In the genomic region with DNA sequence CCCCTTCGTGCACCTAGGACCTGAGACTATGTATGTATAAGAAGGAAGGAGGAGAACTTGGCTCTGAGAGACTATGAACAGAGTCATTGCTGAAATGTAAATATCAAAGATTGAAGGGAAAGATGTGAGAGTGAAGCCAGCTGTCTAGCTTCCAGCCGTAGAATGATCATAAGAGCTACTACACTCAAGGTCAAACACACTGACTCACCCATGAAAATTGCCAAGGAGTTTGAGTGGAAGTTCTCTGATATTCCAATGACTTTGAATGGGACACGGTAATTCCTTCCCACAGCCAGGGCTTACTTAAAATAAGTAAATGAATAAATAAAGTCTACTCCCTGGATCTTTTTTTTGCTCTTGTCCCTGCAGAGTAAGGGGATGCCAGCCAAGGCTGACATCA, we compare ENCODE assay signal across 12 cellular contexts.
DNase-seq lines count a peak whose midpoint lies in the region; ATAC-seq and TF ChIP-seq lines count a peak whose summit lies in the region.
"Had no signal": no experiment of that assay in that cellular context is flagged by ENCODE, and none has a peak within 500 bp of the region (broad histone marks: within the 10 kb centered on the region; RNA-seq: fewer than 3 reads in every experiment).

No MANE protein-coding gene starts in this region.

- POLR2A ChIA-PET in naive thymus-derived CD4-positive, alpha-beta T cell (lab: Charles Lee): no interaction called here

- no peak for ATAC-seq in naive thymus-derived CD4-positive, alpha-beta T cell
- ATAC-seq: activated T-cell treated with anti-CD3 and anti-CD28 coated beads, Interleukin-2, amount 50 U/mL, for 72 hours had no signal

- TF ChIP-seq CTCF in AG09319 (IDR thresholded peaks at IDR 0.05; ENCODE audit: low read depth, low read length) (no peak), fibroblast of mammary gland (conservative IDR thresholded peaks at IDR 0.05; ENCODE audit: control insufficient read depth, insufficient read depth, low read depth, low read length) (no peak), endothelial cell (IDR thresholded peaks at IDR 0.05; ENCODE audit: unreplicated experiment) (no peak)

- peak; percentile 61 for DNase-seq in AG09319 (ENCODE audit: extremely low read depth, low read depth)
- peak; percentile 14 for DNase-seq in NCI-H2107 (lab: John Stamatoyannopoulos, UW)
- DNase-seq in fibroblast of mammary gland (ENCODE audit: low read depth): peak; percentile 74
- DNase-seq in myocyte (ENCODE audit: low read depth): peak; percentile 44
- no peak for DNase-seq in naive thymus-derived CD4-positive, alpha-beta T cell
- DNase-seq in endothelial cell (ENCODE audit: low spot score): no peak
- DNase-seq in effector memory CD4-positive, alpha-beta T cell: no peak
- DNase-seq in retina: no peak
- DNase-seq: activated T-cell treated with anti-CD3 and anti-CD28 coated beads, Interleukin-2, amount 50 U/mL, for 72 hours; cortex of kidney; NCI-H1092 treated with DMSO at 0.1 percent for 48 hours had no signal

- H3K4me1 Mint-ChIP-seq in naive thymus-derived CD4-positive, alpha-beta T cell: peaks cover 0 to 1% (median 0%) of the 10 kb centered on the region in 7 donors
- peaks cover 27% of the 10 kb centered on the region for H3K4me1 Mint-ChIP-seq in endothelial cell (ENCODE audit: unreplicated experiment)

- no peak overlapping the region for H3K4me3 ChIP-seq in fibroblast of mammary gland (ENCODE audit: control insufficient read depth, low read depth, low read length)
- H3K4me3 ChIP-seq in naive thymus-derived CD4-positive, alpha-beta T cell (ENCODE audit: low read length): no peak overlapping the region
- no peak overlapping the region for H3K4me3 ChIP-seq in effector memory CD4-positive, alpha-beta T cell (ENCODE audit: insufficient read depth, low read depth, low read length, poor library complexity, severe bottlenecking)
- H3K4me3 ChIP-seq: thyroid gland had no signal

- H3K36me3 Mint-ChIP-seq in naive thymus-derived CD4-positive, alpha-beta T cell: peaks cover 0 to 4% (median 0%) of the 10 kb centered on the region in 5 donors
- no peaks in the 10 kb centered on the region for H3K36me3 Mint-ChIP-seq in endothelial cell (ENCODE audit: low read depth, unreplicated experiment)

- no peaks in the 10 kb centered on the region for H3K4me1 ChIP-seq in naive thymus-derived CD4-positive, alpha-beta T cell (ENCODE audit: control insufficient read depth in 2 of 2, insufficient read depth in 2 of 2, low read length in 2 of 2)
- H3K4me1 ChIP-seq in effector memory CD4-positive, alpha-beta T cell (ENCODE audit: control insufficient read depth, insufficient read depth, low read length, poor library complexity, severe bottlenecking): no peaks in the 10 kb centered on the region
- H3K4me1 ChIP-seq: thyroid gland had no signal

- peaks cover 0 to 1% (median 0%) of the 10 kb centered on the region in 11 donors for H3K9me3 Mint-ChIP-seq in naive thymus-derived CD4-positive, alpha-beta T cell
- no peaks in the 10 kb centered on the region for H3K9me3 Mint-ChIP-seq in endothelial cell (ENCODE audit: unreplicated experiment)
- H3K9me3 Mint-ChIP-seq: activated T-cell treated with anti-CD3 and anti-CD28 coated beads, Interleukin-2, amount 50 U/mL, for 72 hours had no signal

- H3K27me3 Mint-ChIP-seq in naive thymus-derived CD4-positive, alpha-beta T cell: peaks cover 0 to 5% (median 0%) of the 10 kb centered on the region in 5 donors
- peaks cover 2% of the 10 kb centered on the region for H3K27me3 Mint-ChIP-seq in endothelial cell (ENCODE audit: unreplicated experiment)

- H3K36me3 ChIP-seq in naive thymus-derived CD4-positive, alpha-beta T cell (ENCODE audit: control insufficient read depth in 2 of 3, insufficient read depth in 3 of 3, low read length in 3 of 3): no peaks in the 10 kb centered on the region
- H3K36me3 ChIP-seq in effector memory CD4-positive, alpha-beta T cell (ENCODE audit: control insufficient read depth, insufficient read depth, low read length): no peaks in the 10 kb centered on the region
- H3K36me3 ChIP-seq: thyroid gland had no signal

- H3K27ac Mint-ChIP-seq in naive thymus-derived CD4-positive, alpha-beta T cell: no peak overlapping the region
- H3K27ac Mint-ChIP-seq in endothelial cell (ENCODE audit: unreplicated experiment): no peak overlapping the region
- H3K27ac Mint-ChIP-seq: activated T-cell treated with anti-CD3 and anti-CD28 coated beads, Interleukin-2, amount 50 U/mL, for 72 hours had no signal

- no peak overlapping the region for H3K4me3 Mint-ChIP-seq in naive thymus-derived CD4-positive, alpha-beta T cell
- H3K4me3 Mint-ChIP-seq in endothelial cell (ENCODE audit: unreplicated experiment): no peak overlapping the region
- H3K4me3 Mint-ChIP-seq: activated T-cell treated with anti-CD3 and anti-CD28 coated beads, Interleukin-2, amount 50 U/mL, for 72 hours had no signal

- no peak overlapping the region for H3K27ac ChIP-seq in naive thymus-derived CD4-positive, alpha-beta T cell (ENCODE audit: low read depth, low read length)
- no peak overlapping the region for H3K27ac ChIP-seq in effector memory CD4-positive, alpha-beta T cell (ENCODE audit: insufficient read depth, low read length, poor library complexity, severe bottlenecking)
- H3K27ac ChIP-seq: thyroid gland had no signal

- intact Hi-C loops in naive thymus-derived CD4-positive, alpha-beta T cell (cut with micrococcal nuclease): no loop called here

- no peaks in the 10 kb centered on the region for H3K9me3 ChIP-seq in naive thymus-derived CD4-positive, alpha-beta T cell (ENCODE audit: control insufficient read depth in 2 of 3, low read length in 3 of 3)
- H3K9me3 ChIP-seq in effector memory CD4-positive, alpha-beta T cell (ENCODE audit: control insufficient read depth, low read length): no peaks in the 10 kb centered on the region
- H3K9me3 ChIP-seq: thyroid gland had no signal

- CTCF ChIA-PET in naive thymus-derived CD4-positive, alpha-beta T cell (lab: Charles Lee): interaction anchor here (0.6 kb wide), 1 partner anchor 62 kb away, joined by 8 read pairs; no protein-coding TSS in a partner anchor

- no peaks in the 10 kb centered on the region for H3K27me3 ChIP-seq in naive thymus-derived CD4-positive, alpha-beta T cell (ENCODE audit: control insufficient read depth in 2 of 2, insufficient read depth in 2 of 2, low read length in 2 of 2)
- H3K27me3 ChIP-seq in effector memory CD4-positive, alpha-beta T cell (replicated peaks; ENCODE audit: control insufficient read depth, insufficient read depth, low read length, poor library complexity, severe bottlenecking): no peaks in the 10 kb centered on the region
- H3K27me3 ChIP-seq: thyroid gland had no signal

Comparison
In these comparisons a context has a peak if more than half of its experiments do, and no peak if none do; other contexts are left out.
1. DNase-seq: peak in AG09319 (single experiment), NCI-H2107 (single experiment), fibroblast of mammary gland (single experiment) and myocyte (single experiment); none in naive thymus-derived CD4-positive, alpha-beta T cell (0 of 9), endothelial cell (single experiment), effector memory CD4-positive, alpha-beta T cell (0 of 3) and retina (single experiment).